13 cellular contexts compared by ENCODE assay signal in the genomic region with DNA sequence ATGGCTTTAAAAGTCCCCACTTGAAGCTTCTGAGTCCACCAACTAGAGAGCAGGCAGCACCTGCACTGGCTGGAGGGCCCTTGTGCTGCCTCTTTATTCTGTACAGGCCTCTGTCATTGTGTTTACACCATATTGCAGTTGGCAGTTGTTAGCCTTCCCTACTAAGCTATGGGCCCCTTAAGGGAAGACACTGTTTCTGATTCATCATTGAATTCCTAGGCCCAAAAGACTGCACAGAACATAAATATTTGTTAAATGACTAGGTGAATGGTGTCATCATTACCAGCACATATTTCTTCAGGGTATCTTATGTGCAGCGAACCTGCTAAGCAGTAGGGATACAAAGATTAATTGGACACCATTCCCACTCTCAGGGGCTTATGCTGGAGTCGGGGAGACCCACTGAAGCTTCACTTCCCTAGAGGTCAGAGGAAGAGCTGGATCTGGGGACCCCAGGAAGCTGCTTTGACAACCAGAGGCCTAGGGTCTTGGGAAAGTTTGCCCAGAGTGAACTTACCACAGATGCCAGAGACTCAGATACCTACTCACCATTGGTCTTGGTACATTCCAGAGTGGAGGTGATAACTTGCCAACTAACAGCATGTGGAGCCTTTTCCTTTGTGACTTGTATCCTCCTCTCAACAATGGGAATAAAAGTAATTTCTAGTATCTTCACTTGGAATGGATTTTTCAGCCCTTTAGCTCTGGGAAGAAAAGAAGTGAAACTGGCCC. TPM values are rescaled to one million over a fixed set of nuclear protein-coding genes. Genes with fewer than 3 reads are reported as not detected.
DNase-seq lines count a peak whose midpoint lies in the region; ATAC-seq lines count a peak whose summit lies in the region.
"Had no signal": no experiment of that assay in that cellular context is flagged by ENCODE, and none has a peak within 500 bp of the region (broad histone marks: within the 10 kb centered on the region; RNA-seq: fewer than 3 reads in every experiment).

No MANE protein-coding gene starts in this region.

- POLR2A ChIA-PET in T-cell (lab: Charles Lee), result interaction anchor here in 1 of 2 donors (0.6 kb wide), 1 partner anchor 13 kb away, joined by 3 read pairs; no protein-coding TSS in a partner anchor

- no peaks in the 10 kb centered on the region for H3K9me3 Mint-ChIP-seq in T-cell
- H3K9me3 Mint-ChIP-seq: dendritic cell treated with granulocyte-macrophage colony-stimulating factor and Interleukin-4, amounts not matched to agents 40 ng/mL and 50 ng/mL, for 4 days had no signal

- peak; percentile 76 for DNase-seq in A172 (ENCODE audit: low spot score)
- DNase-seq in HPDE6-E6E7 (ENCODE audit: extremely low spot score), result peak; percentile 85
- peak; percentile 45 to 69 for DNase-seq in SW 1271 (lab: John Stamatoyannopoulos, UW)
- DNase-seq in hepatic stellate cell (ENCODE audit: low spot score), result peak; percentile 75
- no peak for DNase-seq in SIG-M5 treated with dmso at 0.1 percent for 504 hours (lab: John Stamatoyannopoulos, UW; ENCODE audit: unreplicated experiment)
- no peak for DNase-seq in activated CD4-positive, alpha-beta T cell treated with anti-CD3 and anti-CD28 coated beads for 1 hour
- no peak for DNase-seq in T-cell
- DNase-seq: activated T-cell treated with anti-CD3 and anti-CD28 coated beads, Interleukin-2, amount 50 U/mL, for 48 hours; psoas muscle; T-helper 9 cell had no signal

- peaks cover 11 to 17% of the 10 kb centered on the region in 2 donors for H3K27me3 Mint-ChIP-seq in T-cell

- H3K27ac Mint-ChIP-seq in T-cell, result no peak overlapping the region
- H3K27ac Mint-ChIP-seq: B cell; dendritic cell treated with granulocyte-macrophage colony-stimulating factor and Interleukin-4, amounts not matched to agents 40 ng/mL and 50 ng/mL, for 4 days had no signal

- CTCF ChIA-PET in T-cell (lab: Charles Lee), result interaction anchor here (0.6 kb wide), 2 partner anchors 12 kb away, joined by 4 to 6 read pairs; no protein-coding TSS in a partner anchor

- ATAC-seq in HG02610 (IDR thresholded peaks at IDR 0.05; ENCODE audit: unreplicated experiment) (no peak), T-cell (replicated peaks in 1 of 4) (no peak)
- ATAC-seq: psoas muscle had no signal

- no peak overlapping the region for H3K4me3 Mint-ChIP-seq in T-cell
- H3K4me3 Mint-ChIP-seq: B cell; dendritic cell treated with granulocyte-macrophage colony-stimulating factor and Interleukin-4, amounts not matched to agents 40 ng/mL and 50 ng/mL, for 4 days had no signal

- no peaks in the 10 kb centered on the region for H3K36me3 Mint-ChIP-seq in T-cell

- no peaks in the 10 kb centered on the region for H3K4me1 Mint-ChIP-seq in T-cell
- H3K4me1 Mint-ChIP-seq: B cell had no signal

RNA-seq across cellular contexts. Expression of a gene that starts 28.7 kb away (rescaled TPM):
- 45.9 and 59.3 TPM in 2 replicates for total RNA-seq in A172 (2014; rRNA removed; shearing (Covaris generic))
- 10 to 100 TPM; 21.6 to 34.0 (median 25.7) TPM for total RNA-seq in T-cell

Comparison
In these comparisons a context has a peak if more than half of its experiments do, and no peak if none do; other contexts are left out.
1. DNase-seq: peak in A172 (single experiment), HPDE6-E6E7 (single experiment), SW 1271 (2 of 2) and hepatic stellate cell (single experiment); none in SIG-M5 treated with dmso at 0.1 percent for 504 hours (single experiment), activated CD4-positive, alpha-beta T cell treated with anti-CD3 and anti-CD28 coated beads for 1 hour (single experiment) and T-cell (0 of 34).